In the genomic region with DNA sequence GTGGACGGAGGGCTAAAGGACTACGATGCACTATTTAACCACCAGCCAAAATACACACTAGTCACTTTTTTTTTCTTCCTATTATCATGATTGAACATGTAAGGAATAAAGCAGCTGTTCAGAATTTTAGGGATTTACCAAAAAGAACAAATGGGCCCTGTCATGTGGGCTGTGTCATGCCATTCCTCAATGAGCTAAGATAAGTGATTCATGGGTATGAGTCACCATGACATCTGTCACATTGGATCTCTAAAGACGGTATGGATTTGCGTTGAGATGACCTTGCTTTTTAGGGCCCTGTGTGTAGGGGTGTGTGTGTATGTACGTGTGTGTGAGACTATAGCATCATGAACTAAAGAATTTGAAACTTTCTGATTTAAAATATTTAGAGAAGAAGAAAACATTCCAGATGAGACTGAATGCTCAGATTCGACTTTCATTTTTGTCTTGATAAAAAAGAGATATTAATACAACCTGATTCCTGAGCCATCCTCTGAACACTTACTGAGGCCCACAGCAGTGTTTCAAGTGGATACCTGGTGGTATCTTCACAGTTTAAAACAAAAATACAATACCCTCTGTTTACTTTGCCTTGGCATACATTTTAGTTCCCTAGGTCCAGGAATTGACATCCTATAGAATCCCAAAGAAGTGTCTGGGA, we compare ENCODE assay signal across 13 cellular contexts.
DNase-seq lines count a peak whose midpoint lies in the region; ATAC-seq and TF ChIP-seq lines count a peak whose summit lies in the region.
"Had no signal": no experiment of that assay in that cellular context is flagged by ENCODE, and none has a peak within 500 bp of the region (broad histone marks: within the 10 kb centered on the region; RNA-seq: fewer than 3 reads in every experiment).

No MANE protein-coding gene starts in this region.

- peak overlapping the region; percentile 32; the same call in 1 of the 2 replicates for H3K4me3 Mint-ChIP-seq in HFFc6

- H3K4me3 ChIP-seq in SK-N-SH (ENCODE audit: low read depth in 2 of 2, low read length in 1 of 2) (no peak overlapping the region), OCI-LY7 (ENCODE audit: low read depth, low read length, poor library complexity, severe bottlenecking) (no peak overlapping the region)

- H3K36me3 ChIP-seq in SK-N-SH (replicated peaks in 1 of 2; ENCODE audit: control insufficient read depth in 1 of 2, insufficient read depth in 2 of 2, low read length in 1 of 2) (no peaks in the 10 kb centered on the region), OCI-LY7 (ENCODE audit: insufficient read depth, low read length) (no peaks in the 10 kb centered on the region)

- H3K4me2 ChIP-seq in SK-N-SH (no peak overlapping the region), OCI-LY7 (ENCODE audit: low read length) (no peak overlapping the region)

- H3K36me3 Mint-ChIP-seq in HFFc6 (ENCODE audit: low read depth) = no peaks in the 10 kb centered on the region

- H3K27ac Mint-ChIP-seq in HFFc6 = peak overlapping the region; percentile 72

- H3K79me2 ChIP-seq in SK-N-SH (ENCODE audit: insufficient read depth) (no peaks in the 10 kb centered on the region), OCI-LY7 (ENCODE audit: insufficient read depth, low read depth, low read length) (no peaks in the 10 kb centered on the region)

- no peak for TF ChIP-seq RAD21 in SK-N-SH (IDR thresholded peaks at IDR 0.05; ENCODE audit: low read length)

- peaks cover 72% of the 10 kb centered on the region for H3K4me1 Mint-ChIP-seq in HFFc6 (ENCODE audit: low read depth)

- CTCF ChIA-PET in SK-N-SH (lab: Yijun Ruan, JAX) = no interaction called here
- CTCF ChIA-PET in OCI-LY7 (lab: Charles Lee; ENCODE audit: unreplicated experiment) = no interaction called here

- H3K27me3 Mint-ChIP-seq in HFFc6 (ENCODE audit: insufficient read depth) = peaks cover 2% of the 10 kb centered on the region

- DNase-seq in AG09319 (ENCODE audit: extremely low read depth, low read depth) = peak; percentile 14
- DNase-seq in HFFc6 = peak; percentile 59
- no peak for DNase-seq in SK-N-SH
- DNase-seq in foreskin melanocyte = peak; percentile 89
- no peak for DNase-seq in COR-L47 (lab: John Stamatoyannopoulos, UW)
- no peak for DNase-seq in OCI-LY7 (ENCODE audit: low spot score)
- DNase-seq in NCI-H2107 treated with DMSO at 0.1 percent for 48 hours (lab: John Stamatoyannopoulos, UW; ENCODE audit: unreplicated experiment) = no peak
- DNase-seq: activated effector memory CD4-positive, alpha-beta T cell treated with Interleukin-2 at 50 U/mL for 16 hours; GF-D8; NCI-H2029; stimulated activated CD4-positive, alpha-beta T cell treated with anti-CD3 and anti-CD28 coated beads, Interleukin-1b, Interleukin-23, amount 100 ng/mL, for 48 hours; T-helper 9 cell had no signal

- no peak for TF ChIP-seq CTCF in AG09319 (IDR thresholded peaks at IDR 0.05; ENCODE audit: low read depth, low read length)
- no peak for TF ChIP-seq CTCF in HFFc6 (IDR thresholded peaks at IDR 0.05)
- no peak for TF ChIP-seq CTCF in SK-N-SH (IDR thresholded peaks at IDR 0.05)
- no peak for TF ChIP-seq CTCF in OCI-LY7 (conservative IDR thresholded peaks at IDR 0.05; ENCODE audit: low read length)

- ATAC-seq in HG02981 (IDR thresholded peaks at IDR 0.05; ENCODE audit: unreplicated experiment) = no peak

- no peaks in the 10 kb centered on the region for H3K9me3 ChIP-seq in SK-N-SH
- no peaks in the 10 kb centered on the region for H3K9me3 ChIP-seq in OCI-LY7 (ENCODE audit: low read length)

- H3K27ac ChIP-seq in SK-N-SH (ENCODE audit: low read depth in 2 of 2, low read length in 1 of 2) = peak overlapping the region in 1 of 2 experiments; percentile 27; a peak in 1 of 4 replicates
- no peak overlapping the region for H3K27ac ChIP-seq in OCI-LY7 (ENCODE audit: low read depth, low read length, poor library complexity, severe bottlenecking)

- no peaks in the 10 kb centered on the region for H3K9me2 ChIP-seq in SK-N-SH
- no peaks in the 10 kb centered on the region for H3K9me2 ChIP-seq in OCI-LY7 (ENCODE audit: insufficient read depth, low read length)

- no peaks in the 10 kb centered on the region for H3K9me3 Mint-ChIP-seq in HFFc6

- no peak overlapping the region for H2AFZ ChIP-seq in SK-N-SH (ENCODE audit: low read depth)
- no peak overlapping the region for H2AFZ ChIP-seq in OCI-LY7 (ENCODE audit: low read length)

- no peaks in the 10 kb centered on the region for H4K20me1 ChIP-seq in SK-N-SH (ENCODE audit: insufficient read depth)
- H4K20me1 ChIP-seq in OCI-LY7 (ENCODE audit: insufficient read depth, low read length) = no peaks in the 10 kb centered on the region

- 47% methylated on average over 6 of the region's 6 CpGs for WGBS in SK-N-SH (ENCODE audit: low lambda C conversion rate)

- H3F3A ChIP-seq in SK-N-SH (replicated peaks; ENCODE audit: insufficient read depth) = no peaks in the 10 kb centered on the region

- H3K27me3 ChIP-seq in SK-N-SH (ENCODE audit: insufficient read depth) = no peaks in the 10 kb centered on the region

- intact Hi-C loops in OCI-LY7 (cut with micrococcal nuclease; ENCODE audit: unreplicated experiment) = no loop called here

- POLR2A ChIA-PET in SK-N-SH (lab: Yijun Ruan, JAX) = no interaction called here
- POLR2A ChIA-PET in OCI-LY7 (lab: Charles Lee) = no interaction called here

- H3K4me1 ChIP-seq in SK-N-SH (ENCODE audit: control insufficient read depth in 1 of 2, insufficient read depth in 2 of 2, low read depth in 1 of 2, low read length in 1 of 2) (no peaks in the 10 kb centered on the region; a peak in 2 of 4 replicates), OCI-LY7 (ENCODE audit: insufficient read depth, low read length, poor library complexity, severe bottlenecking) (no peaks in the 10 kb centered on the region)

- BruUV-seq in OCI-LY7 (replicated peaks; lab: Mats Ljungman, UMichigan) = no TSS peak

- 0 out of 4 replicates have a peak, but pooled peaks of 1 of the 2 experiments have one; percentile 16 for TF ChIP-seq EP300 in SK-N-SH (IDR thresholded peaks at IDR 0.05; ENCODE audit: borderline replicate concordance in 1 of 2, low read depth in 1 of 2, low read length in 1 of 2)

- H3K9ac ChIP-seq in SK-N-SH = no peak overlapping the region

TF ChIP-seq in SK-N-SH, 30 proteins besides CTCF, POLR2A, EP300 and RAD21:
- TF ChIP-seq SIN3A (IDR thresholded peaks at IDR 0.05; ENCODE audit: borderline replicate concordance, low read depth, low read length) (peak; percentile 32; the same call in 1 of the 2 replicates), FOSL2 (IDR thresholded peaks at IDR 0.05; ENCODE audit: borderline replicate concordance, low read depth) (peak; percentile 76), JUND (IDR thresholded peaks at IDR 0.05) (peak; percentile 58), POLR2AphosphoS5 (IDR thresholded peaks at IDR 0.05; ENCODE audit: low read depth, low read length) (no peak), TCF12 (IDR thresholded peaks at IDR 0.05) (peak; percentile 76)
- TF ChIP-seq, protein P1, sequence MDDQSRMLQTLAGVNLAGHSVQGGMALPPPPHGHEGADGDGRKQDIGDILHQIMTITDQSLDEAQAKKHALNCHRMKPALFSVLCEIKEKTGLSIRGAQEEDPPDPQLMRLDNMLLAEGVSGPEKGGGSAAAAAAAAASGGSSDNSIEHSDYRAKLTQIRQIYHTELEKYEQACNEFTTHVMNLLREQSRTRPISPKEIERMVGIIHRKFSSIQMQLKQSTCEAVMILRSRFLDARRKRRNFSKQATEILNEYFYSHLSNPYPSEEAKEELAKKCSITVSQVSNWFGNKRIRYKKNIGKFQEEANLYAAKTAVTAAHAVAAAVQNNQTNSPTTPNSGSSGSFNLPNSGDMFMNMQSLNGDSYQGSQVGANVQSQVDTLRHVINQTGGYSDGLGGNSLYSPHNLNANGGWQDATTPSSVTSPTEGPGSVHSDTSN (IDR thresholded peaks at IDR 0.05) = peak; percentile 87
- TF ChIP-seq, protein P2, sequence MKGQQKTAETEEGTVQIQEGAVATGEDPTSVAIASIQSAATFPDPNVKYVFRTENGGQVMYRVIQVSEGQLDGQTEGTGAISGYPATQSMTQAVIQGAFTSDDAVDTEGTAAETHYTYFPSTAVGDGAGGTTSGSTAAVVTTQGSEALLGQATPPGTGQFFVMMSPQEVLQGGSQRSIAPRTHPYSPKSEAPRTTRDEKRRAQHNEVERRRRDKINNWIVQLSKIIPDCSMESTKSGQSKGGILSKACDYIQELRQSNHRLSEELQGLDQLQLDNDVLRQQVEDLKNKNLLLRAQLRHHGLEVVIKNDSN (IDR thresholded peaks at IDR 0.05; ENCODE audit: borderline replicate concordance, low read depth) = no peak
- TF ChIP-seq, protein P3, sequence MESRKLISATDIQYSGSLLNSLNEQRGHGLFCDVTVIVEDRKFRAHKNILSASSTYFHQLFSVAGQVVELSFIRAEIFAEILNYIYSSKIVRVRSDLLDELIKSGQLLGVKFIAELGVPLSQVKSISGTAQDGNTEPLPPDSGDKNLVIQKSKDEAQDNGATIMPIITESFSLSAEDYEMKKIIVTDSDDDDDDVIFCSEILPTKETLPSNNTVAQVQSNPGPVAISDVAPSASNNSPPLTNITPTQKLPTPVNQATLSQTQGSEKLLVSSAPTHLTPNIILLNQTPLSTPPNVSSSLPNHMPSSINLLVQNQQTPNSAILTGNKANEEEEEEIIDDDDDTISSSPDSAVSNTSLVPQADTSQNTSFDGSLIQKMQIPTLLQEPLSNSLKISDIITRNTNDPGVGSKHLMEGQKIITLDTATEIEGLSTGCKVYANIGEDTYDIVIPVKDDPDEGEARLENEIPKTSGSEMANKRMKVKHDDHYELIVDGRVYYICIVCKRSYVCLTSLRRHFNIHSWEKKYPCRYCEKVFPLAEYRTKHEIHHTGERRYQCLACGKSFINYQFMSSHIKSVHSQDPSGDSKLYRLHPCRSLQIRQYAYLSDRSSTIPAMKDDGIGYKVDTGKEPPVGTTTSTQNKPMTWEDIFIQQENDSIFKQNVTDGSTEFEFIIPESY (IDR thresholded peaks at IDR 0.05; ENCODE audit: borderline replicate concordance, low read depth) = no peak

Comparison
In these comparisons a context has a peak if more than half of its experiments do, and no peak if none do; other contexts are left out.
1. DNase-seq: peak in AG09319 (single experiment), HFFc6 (single experiment) and foreskin melanocyte (single experiment); none in SK-N-SH (single experiment), COR-L47 (single experiment), OCI-LY7 (single experiment) and NCI-H2107 treated with DMSO at 0.1 percent for 48 hours (single experiment).